ENCODE assay signal across 1 cellular context in genomic region chr17:7431231-7431630, GRCh38.
TF ChIP-seq lines count a peak whose summit lies in the region.

No MANE protein-coding gene starts in this region.

TF ChIP-seq in IMR-90, 13 proteins besides CTCF, POLR2A, EP300 and RAD21 (continued from another document):
- TF ChIP-seq RFX5 (IDR thresholded peaks at IDR 0.05; ENCODE audit: low read depth, low read length): no peak
